8 cellular contexts compared by ENCODE assay signal in genomic region chr2:54569745-54570296, GRCh38.
A peak's percentile ranks its signal among the peaks of the same experiment; 100 is the strongest.
DNase-seq lines count a peak whose midpoint lies in the region; ATAC-seq and TF ChIP-seq lines count a peak whose summit lies in the region.

No MANE protein-coding gene starts in this region.

- peak; percentile 9 for ATAC-seq in GM18870 (IDR thresholded peaks at IDR 0.05; ENCODE audit: unreplicated experiment)
- no peak for ATAC-seq in HG02884 (IDR thresholded peaks at IDR 0.05; ENCODE audit: unreplicated experiment)

- TF ChIP-seq CTCF in chondrocyte (IDR thresholded peaks at IDR 0.05), result no peak

- DNase-seq in Jurkat, Clone E6-1 (ENCODE audit: low read depth, low spot score), result peak; percentile 85
- DNase-seq in chondrocyte (ENCODE audit: low spot score), result no peak
- DNase-seq in pons (ENCODE audit: low spot score), result peak; percentile 45
- no peak for DNase-seq in DMS 273 (lab: John Stamatoyannopoulos, UW; ENCODE audit: unreplicated experiment)
- DNase-seq in activated CD4-positive, alpha-beta T cell treated with anti-CD3 and anti-CD28 coated beads for 1 hour, result no peak
- no peak for DNase-seq in stimulated activated CD4-positive, alpha-beta T cell treated with anti-CD3 and anti-CD28 coated beads, Interleukin-2, amount 100 ng/mL, for 48 hours

- H3K9me3 Mint-ChIP-seq in chondrocyte (ENCODE audit: low read depth), result no peaks in the 10 kb centered on the region

- H3K4me1 Mint-ChIP-seq in chondrocyte (ENCODE audit: low read depth), result peaks cover 65% of the 10 kb centered on the region

- peaks cover 2% of the 10 kb centered on the region for H3K36me3 Mint-ChIP-seq in chondrocyte (ENCODE audit: low read depth)

- H3K4me3 Mint-ChIP-seq in chondrocyte (ENCODE audit: unreplicated experiment), result no peak overlapping the region

- peak overlapping the region; percentile 40 for H3K4me3 ChIP-seq in Jurkat, Clone E6-1 (ENCODE audit: low read length)

- H3K27ac Mint-ChIP-seq in chondrocyte (ENCODE audit: unreplicated experiment), result peak overlapping the region; percentile 97

- no peaks in the 10 kb centered on the region for H3K27me3 Mint-ChIP-seq in chondrocyte (ENCODE audit: low read depth)

Comparison
In these comparisons a context has a peak if more than half of its experiments do, and no peak if none do; other contexts are left out.
1. DNase-seq: peak in Jurkat, Clone E6-1 (single experiment) and pons (single experiment); none in chondrocyte (single experiment), DMS 273 (single experiment), activated CD4-positive, alpha-beta T cell treated with anti-CD3 and anti-CD28 coated beads for 1 hour (single experiment) and stimulated activated CD4-positive, alpha-beta T cell treated with anti-CD3 and anti-CD28 coated beads, Interleukin-2, amount 100 ng/mL, for 48 hours (0 of 2).